In genomic region chr12:53500119-53500775, GRCh38 we compare ENCODE assay signal across 8 cellular contexts. TPM values are rescaled to one million over a fixed set of nuclear protein-coding genes. Genes with fewer than 3 reads are reported as not detected.
DNase-seq lines count a peak whose midpoint lies in the region; ATAC-seq and TF ChIP-seq lines count a peak whose summit lies in the region.

No MANE protein-coding gene starts in this region.

- intact Hi-C loops in A673 (cut with micrococcal nuclease; ENCODE audit: unreplicated experiment): loop anchor here (2.0 to 10.0 kb wide), 2 partner anchors 175 to 775 kb away; no protein-coding TSS in a partner anchor
- intact Hi-C loops in esophagus muscularis mucosa (cut with DNase I): no loop called here

- peak overlapping the region; percentile 95 for H3K9ac ChIP-seq in GM23248

- CTCF ChIA-PET in A673 (lab: Charles Lee): no interaction called here

- TF ChIP-seq EP300 in esophagus muscularis mucosa (IDR thresholded peaks at IDR 0.05): no peak

- 1 to 4% methylated on average over 18 of the region's 18 CpGs for WGBS in GM23248 (ENCODE audit: low coverage in 1 of 2, low lambda C conversion rate in 2 of 2, missing lambda C conversion rate in 2 of 2), 2 experiments
- WGBS in esophagus muscularis mucosa: 3% methylated on average over 17 of the region's 18 CpGs

- H3K9me3 Mint-ChIP-seq in nephron: no peaks in the 10 kb centered on the region

- H3K4me1 ChIP-seq in A673 (ENCODE audit: insufficient read depth, low read length, poor library complexity, severe bottlenecking) (peaks cover 37% of the 10 kb centered on the region), GM23248 (ENCODE audit: insufficient read depth) (peaks cover 38% of the 10 kb centered on the region), esophagus muscularis mucosa (peaks cover 33 to 82% (median 66%) of the 10 kb centered on the region in 4 donors)

- no peaks in the 10 kb centered on the region for H4K20me1 ChIP-seq in GM23248 (ENCODE audit: insufficient read depth)

- POLR2A ChIA-PET in A673 (lab: Charles Lee; ENCODE audit: low non-redundant PET): interaction anchor here (0.6 to 1.0 kb wide), 4 partner anchors 105 to 544 kb away, joined by 3 to 7 read pairs (median 4); partner anchors contain the start of genes AAAS and SP1

- TF ChIP-seq POLR2A in esophagus muscularis mucosa (IDR thresholded peaks at IDR 0.05; ENCODE audit: low read depth): peak; percentile 96

- H3K4me3 Mint-ChIP-seq in nephron: peak overlapping the region; percentile 86 to 89 (median 89)

- peaks cover 65% of the 10 kb centered on the region for H3K4me1 Mint-ChIP-seq in nephron

- peaks cover 57% of the 10 kb centered on the region for H3K79me2 ChIP-seq in GM23248 (ENCODE audit: insufficient read depth)

- H3K36me3 Mint-ChIP-seq in nephron (ENCODE audit: low read depth): no peaks in the 10 kb centered on the region

- no peak for DNase-seq in A673 (ENCODE audit: low spot score)
- DNase-seq in GM23248: peak; percentile 86
- peak; percentile 68 for DNase-seq in SK-MEL-5 (ENCODE audit: low read depth, low spot score)
- DNase-seq in esophagus muscularis mucosa (ENCODE audit: extremely low spot score): no peak

- H3K4me2 ChIP-seq in GM23248 (ENCODE audit: unreplicated experiment): peak overlapping the region; percentile 91

- BruUV-seq in A673 (replicated peaks; lab: Mats Ljungman, UMichigan): TSS peak; percentile 72

- H3F3A ChIP-seq in GM23248 (ENCODE audit: insufficient read depth): peaks cover 26% of the 10 kb centered on the region

- H3K27ac Mint-ChIP-seq in nephron: peak overlapping the region; percentile 94 to 99 (median 96)

- H3K36me3 ChIP-seq in A673 (ENCODE audit: insufficient read depth, low read length, poor library complexity, severe bottlenecking) (peaks cover 17% of the 10 kb centered on the region), GM23248 (ENCODE audit: low read depth) (no peaks in the 10 kb centered on the region), esophagus muscularis mucosa (peaks cover 0 to 20% (median 11%) of the 10 kb centered on the region in 4 donors)

- H3K27me3 Mint-ChIP-seq in nephron (ENCODE audit: low read depth): peaks cover 4% of the 10 kb centered on the region

- H3K9me2 ChIP-seq in GM23248 (ENCODE audit: insufficient read depth): no peaks in the 10 kb centered on the region

- TF ChIP-seq CTCF in A673 (conservative IDR thresholded peaks at IDR 0.05; ENCODE audit: low read depth, low read length) (no peak), esophagus muscularis mucosa (IDR thresholded peaks at IDR 0.05) (no peak), nephron (IDR thresholded peaks at IDR 0.05; ENCODE audit: unreplicated experiment in 3 of 3) (no peak)

- in situ Hi-C loops in GM23248 (cut with MboI) (no loop called here), SK-MEL-5 (cut with HindIII; ENCODE audit: low pct_unique_long_range_greater_than_20kb, low sequenced_read_pairs) (no loop called here)

- ATAC-seq in GM19023 (IDR thresholded peaks at IDR 0.05; ENCODE audit: unreplicated experiment): no peak
- no peak for ATAC-seq in GM21529 (IDR thresholded peaks at IDR 0.05; ENCODE audit: unreplicated experiment)
- no peak for ATAC-seq in GM21723 (IDR thresholded peaks at IDR 0.05; ENCODE audit: unreplicated experiment)

- no peaks in the 10 kb centered on the region for H3K9me3 ChIP-seq in A673 (ENCODE audit: low read depth, low read length, poor library complexity, severe bottlenecking)
- no peaks in the 10 kb centered on the region for H3K9me3 ChIP-seq in GM23248 (ENCODE audit: low read depth)
- no peaks in the 10 kb centered on the region for H3K9me3 ChIP-seq in esophagus muscularis mucosa

- H2AFZ ChIP-seq in GM23248: peak overlapping the region; percentile 70

- H3K27ac ChIP-seq in A673 (ENCODE audit: low read depth, low read length, poor library complexity, severe bottlenecking) (peak overlapping the region; percentile 98), GM23248 (peak overlapping the region; percentile 99), esophagus muscularis mucosa (replicated peaks in 1 of 4) (peak overlapping the region; percentile 97 to 99 (median 98))

- H3K4me3 ChIP-seq in A673 (ENCODE audit: low read depth, low read length, poor library complexity, severe bottlenecking) (peak overlapping the region; percentile 54), GM23248 (peak overlapping the region; percentile 81), esophagus muscularis mucosa (peak overlapping the region; percentile 74 to 82 (median 79))

- H3K27me3 ChIP-seq in A673 (replicated peaks; ENCODE audit: insufficient read depth, low read depth, low read length, poor library complexity) (no peaks in the 10 kb centered on the region), GM23248 (replicated peaks; ENCODE audit: insufficient read depth) (no peaks in the 10 kb centered on the region), esophagus muscularis mucosa (no peaks in the 10 kb centered on the region)

RNA-seq across cellular contexts. Expression of gene TARBP2, which starts 0.8 kb away (rescaled TPM):
- total RNA-seq in A673 (2021) (62.4 and 70.9 TPM in 2 replicates), esophagus muscularis mucosa (10 to 100 TPM; 12.7 to 16.6 (median 12.9) TPM)
- total RNA-seq in GM23248 (2014; rRNA removed; shearing (Covaris generic)): 40.1 and 54.1 TPM in 2 replicates
- 32.1 and 36.0 TPM in 2 replicates for polyA plus RNA-seq in GM23248 (2016; fragmentation: Nextera tagmentation; extraction: Ambion mirVana)
- 57.3 and 62.8 TPM in 2 replicates for total RNA-seq in SK-MEL-5 (2014; rRNA removed; shearing (Covaris generic))
- 55.0 and 65.0 TPM in 2 replicates for polyA plus RNA-seq in SK-MEL-5 (2015; cell fraction: cytosol; rRNA removed)
- polyA plus RNA-seq in SK-MEL-5 (2015; cell fraction: nucleus; rRNA removed): 441 and 455 TPM in 2 replicates

RNA-seq across cellular contexts. Expression of gene MAP3K12, which starts 1.0 kb away (rescaled TPM):
- 11.6 and 15.9 TPM in 2 replicates for total RNA-seq in A673 (2021)
- total RNA-seq in GM23248 (2014; rRNA removed; shearing (Covaris generic)): 36.5 and 37.4 TPM in 2 replicates
- polyA plus RNA-seq in GM23248 (2016; fragmentation: Nextera tagmentation; extraction: Ambion mirVana): 8.7 and 10.4 TPM in 2 replicates
- 10.1 and 11.4 TPM in 2 replicates for total RNA-seq in SK-MEL-5 (2014; rRNA removed; shearing (Covaris generic))
- 12.7 and 14.6 TPM in 2 replicates for polyA plus RNA-seq in SK-MEL-5 (2015; cell fraction: cytosol; rRNA removed)
- polyA plus RNA-seq in SK-MEL-5 (2015; cell fraction: nucleus; rRNA removed): 150 and 170 TPM in 2 replicates
- total RNA-seq in esophagus muscularis mucosa: 10 to 100 TPM; 12.6 to 20.1 (median 18.9) TPM

RNA-seq across cellular contexts. Expression of gene NPFF, which starts 7.0 kb away (rescaled TPM):
- total RNA-seq in A673 (2021) (not detected in 2 replicates), esophagus muscularis mucosa (not detected)
- total RNA-seq in GM23248 (2014; rRNA removed; shearing (Covaris generic)): not detected in 2 replicates
- polyA plus RNA-seq in GM23248 (2016; fragmentation: Nextera tagmentation; extraction: Ambion mirVana): not detected in 2 replicates
- total RNA-seq in SK-MEL-5 (2014; rRNA removed; shearing (Covaris generic)): not detected in 2 replicates
- 0.64 TPM in 1 of 2 replicates, not detected in the other for polyA plus RNA-seq in SK-MEL-5 (2015; cell fraction: cytosol; rRNA removed)
- not detected in 2 replicates for polyA plus RNA-seq in SK-MEL-5 (2015; cell fraction: nucleus; rRNA removed)

RNA-seq across cellular contexts. Expression of gene PCBP2, which starts 48.3 kb away (rescaled TPM):
- total RNA-seq in A673 (2021) (1,194 and 1,215 TPM in 2 replicates), esophagus muscularis mucosa (100 to 1,000 TPM; 275 to 374 (median 365) TPM)
- total RNA-seq in GM23248 (2014; rRNA removed; shearing (Covaris generic)): 143 TPM in 2 replicates
- polyA plus RNA-seq in GM23248 (2016; fragmentation: Nextera tagmentation; extraction: Ambion mirVana): 94.3 and 100 TPM in 2 replicates
- total RNA-seq in SK-MEL-5 (2014; rRNA removed; shearing (Covaris generic)): 165 and 176 TPM in 2 replicates
- polyA plus RNA-seq in SK-MEL-5 (2015; cell fraction: cytosol; rRNA removed): 438 and 606 TPM in 2 replicates
- polyA plus RNA-seq in SK-MEL-5 (2015; cell fraction: nucleus; rRNA removed): 945 and 1,122 TPM in 2 replicates

RNA-seq across cellular contexts. Expression of gene PRR13, which starts 58.7 kb away (rescaled TPM):
- 155 and 180 TPM in 2 replicates for total RNA-seq in A673 (2021)
- total RNA-seq in GM23248 (2014; rRNA removed; shearing (Covaris generic)): 35.3 and 42.4 TPM in 2 replicates
- 217 and 221 TPM in 2 replicates for polyA plus RNA-seq in GM23248 (2016; fragmentation: Nextera tagmentation; extraction: Ambion mirVana)
- total RNA-seq in SK-MEL-5 (2014; rRNA removed; shearing (Covaris generic)): 101 and 106 TPM in 2 replicates
- polyA plus RNA-seq in SK-MEL-5 (2015; cell fraction: cytosol; rRNA removed): 163 and 231 TPM in 2 replicates
- 88.8 and 112 TPM in 2 replicates for polyA plus RNA-seq in SK-MEL-5 (2015; cell fraction: nucleus; rRNA removed)
- total RNA-seq in esophagus muscularis mucosa: 10 to 100 TPM; 47.8 to 77.6 (median 65.3) TPM

Comparison
In these comparisons a context has a peak if more than half of its experiments do, and no peak if none do; other contexts are left out.
1. DNase-seq: peak in GM23248 (single experiment) and SK-MEL-5 (single experiment); none in A673 (single experiment) and esophagus muscularis mucosa (single experiment).
2. Peak in every context shown above with its lines, with median percentiles within 50 percentile points of each other: H3K27ac ChIP-seq and H3K4me3 ChIP-seq.